Comparison of ENCODE assay signal across 10 cellular contexts in the genomic region with DNA sequence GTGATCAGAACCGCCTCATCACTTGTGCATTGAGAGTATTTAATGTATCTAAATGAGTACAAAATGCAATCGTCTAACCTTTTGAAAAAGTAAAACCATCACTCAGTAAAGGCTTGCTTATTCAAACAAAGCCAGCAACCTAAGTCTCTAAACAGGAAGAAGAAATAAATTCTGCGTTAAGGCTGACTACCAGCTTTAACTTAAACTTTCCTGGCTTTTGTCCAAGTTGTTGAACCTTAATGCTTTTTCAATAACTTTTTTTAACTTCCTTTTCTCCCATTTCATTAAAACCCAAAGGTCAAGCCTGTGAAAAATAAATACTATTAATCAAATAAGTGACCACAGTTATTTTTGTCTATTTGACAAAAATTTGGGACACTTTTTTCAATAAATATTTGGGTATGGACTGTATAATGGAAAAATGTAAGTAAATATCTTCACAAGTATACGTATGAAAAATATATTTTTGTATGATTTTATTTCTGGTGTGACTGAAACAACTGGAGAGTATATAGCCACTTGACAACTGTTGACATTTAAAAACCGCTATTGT. TPM values are rescaled to one million over a fixed set of nuclear protein-coding genes. Genes with fewer than 3 reads are reported as not detected.
DNase-seq lines count a peak whose midpoint lies in the region; ATAC-seq and TF ChIP-seq lines count a peak whose summit lies in the region.
"Had no signal": no experiment of that assay in that cellular context is flagged by ENCODE, and none has a peak within 500 bp of the region (broad histone marks: within the 10 kb centered on the region; RNA-seq: fewer than 3 reads in every experiment).

No MANE protein-coding gene starts in this region.

- H3K4me1 Mint-ChIP-seq in central memory CD8-positive, alpha-beta T cell = peaks cover 33% of the 10 kb centered on the region

- no peaks in the 10 kb centered on the region for H3K9me3 ChIP-seq in neural cell (ENCODE audit: low read length)
- H3K9me3 ChIP-seq: tibial nerve had no signal

- ATAC-seq in central memory CD8-positive, alpha-beta T cell (replicated peaks; ENCODE audit: extremely low read depth, poor library complexity, severe bottlenecking) = no peak
- ATAC-seq in left lobe of liver = no peak
- ATAC-seq in HG03135 (IDR thresholded peaks at IDR 0.05; ENCODE audit: unreplicated experiment) = no peak

- no peaks in the 10 kb centered on the region for H3K36me3 ChIP-seq in neural cell (ENCODE audit: insufficient read depth, low read length)
- H3K36me3 ChIP-seq: tibial nerve had no signal

- H2AFZ ChIP-seq in neural cell (ENCODE audit: low read depth, low read length) = no peak overlapping the region

- no peaks in the 10 kb centered on the region for H3K9me3 Mint-ChIP-seq in central memory CD8-positive, alpha-beta T cell

- H3K9me2 ChIP-seq in neural cell (ENCODE audit: insufficient read depth, low read length) = no peaks in the 10 kb centered on the region

- no peak overlapping the region for H3K9ac ChIP-seq in neural cell (ENCODE audit: low read length)

- peak overlapping the region; percentile 97 for H3K27ac Mint-ChIP-seq in central memory CD8-positive, alpha-beta T cell (ENCODE audit: low read depth)

- H3K4me3 ChIP-seq in neural cell (ENCODE audit: low read length) = peak overlapping the region; percentile 99
- H3K4me3 ChIP-seq: tibial nerve had no signal

- no peaks in the 10 kb centered on the region for H3K27me3 Mint-ChIP-seq in central memory CD8-positive, alpha-beta T cell

- DNase-seq in DMS 273 (lab: John Stamatoyannopoulos, UW; ENCODE audit: unreplicated experiment) = peak; percentile 22
- no peak for DNase-seq in DMS 273 treated with DMSO at 0.1 percent for 48 hours (lab: John Stamatoyannopoulos, UW)
- DNase-seq in central memory CD8-positive, alpha-beta T cell (ENCODE audit: low spot score in 2 of 2) = no peak
- DNase-seq in left lobe of liver (ENCODE audit: low spot score) = no peak
- no peak for DNase-seq in stimulated activated naive CD4-positive, alpha-beta T cell treated with Interleukin-2 at 50 U/mL for 16 hours (lab: John Stamatoyannopoulos, UW)
- DNase-seq: midbrain had no signal

- H3K27me3 ChIP-seq in neural cell (ENCODE audit: insufficient read depth, low read depth, low read length) = no peaks in the 10 kb centered on the region
- H3K27me3 ChIP-seq: tibial nerve had no signal

- H3K27ac ChIP-seq in neural cell (ENCODE audit: low read length) = no peak overlapping the region

- TF ChIP-seq RAD21 in Ishikawa (IDR thresholded peaks at IDR 0.05; ENCODE audit: low read depth) (no peak), neural cell (conservative IDR thresholded peaks at IDR 0.05) (no peak)

- no peak for TF ChIP-seq CTCF in neural cell (IDR thresholded peaks at IDR 0.05; ENCODE audit: poor library complexity, severe bottlenecking)

- H3K4me3 Mint-ChIP-seq in central memory CD8-positive, alpha-beta T cell = peak overlapping the region; percentile 96

- peaks cover 23% of the 10 kb centered on the region for H4K20me1 ChIP-seq in neural cell (ENCODE audit: insufficient read depth)

- TF ChIP-seq EP300 in Ishikawa (IDR thresholded peaks at IDR 0.05; ENCODE audit: borderline replicate concordance) (no peak), neural cell (conservative IDR thresholded peaks at IDR 0.05; ENCODE audit: poor library complexity, severe bottlenecking) (no peak)

- H3K36me3 Mint-ChIP-seq in central memory CD8-positive, alpha-beta T cell (ENCODE audit: insufficient read depth) = peaks cover 21% of the 10 kb centered on the region

- peaks cover 58% of the 10 kb centered on the region for H3K79me2 ChIP-seq in neural cell (replicated peaks; ENCODE audit: insufficient read depth, low read length)

- H3F3A ChIP-seq in neural cell (ENCODE audit: insufficient read depth, low read length, poor library complexity, severe bottlenecking) = peaks cover 7% of the 10 kb centered on the region

- peak overlapping the region; percentile 48 for H3K4me2 ChIP-seq in neural cell (ENCODE audit: low read length)

TF ChIP-seq in Ishikawa, 13 proteins besides CTCF, POLR2A, EP300 and RAD21:
- TF ChIP-seq NFIC (IDR thresholded peaks at IDR 0.05) (peak; percentile 10; the same call in 1 of the 2 replicates), TCF12 (IDR thresholded peaks at IDR 0.05; ENCODE audit: low read depth) (no peak), ZBTB7A (IDR thresholded peaks at IDR 0.05; ENCODE audit: low read depth) (no peak), CREB1 (IDR thresholded peaks at IDR 0.05; ENCODE audit: low read depth) (no peak)

TF ChIP-seq in neural cell, 6 proteins besides CTCF, POLR2A, EP300 and RAD21:
- TF ChIP-seq MXI1 (conservative IDR thresholded peaks at IDR 0.05; ENCODE audit: poor library complexity, severe bottlenecking) (no peak), POLR2AphosphoS5 (IDR thresholded peaks at IDR 0.05) (no peak)

RNA-seq across cellular contexts. Expression of a gene that starts 2.7 kb away (rescaled TPM):
- polyA plus RNA-seq in neural cell = 86.1 and 92.1 TPM in 2 replicates
- polyA minus RNA-seq in neural cell = 352 and 354 TPM in 2 replicates
- total RNA-seq in left lobe of liver = 32.4 TPM

RNA-seq across cellular contexts. Expression of a gene that starts 59.4 kb away (rescaled TPM):
- polyA plus RNA-seq in neural cell = 46.1 and 46.2 TPM in 2 replicates
- polyA minus RNA-seq in neural cell = 67.8 and 79.1 TPM in 2 replicates
- 4.9 TPM for total RNA-seq in left lobe of liver
